16 cellular contexts compared by ENCODE assay signal in the genomic region with DNA sequence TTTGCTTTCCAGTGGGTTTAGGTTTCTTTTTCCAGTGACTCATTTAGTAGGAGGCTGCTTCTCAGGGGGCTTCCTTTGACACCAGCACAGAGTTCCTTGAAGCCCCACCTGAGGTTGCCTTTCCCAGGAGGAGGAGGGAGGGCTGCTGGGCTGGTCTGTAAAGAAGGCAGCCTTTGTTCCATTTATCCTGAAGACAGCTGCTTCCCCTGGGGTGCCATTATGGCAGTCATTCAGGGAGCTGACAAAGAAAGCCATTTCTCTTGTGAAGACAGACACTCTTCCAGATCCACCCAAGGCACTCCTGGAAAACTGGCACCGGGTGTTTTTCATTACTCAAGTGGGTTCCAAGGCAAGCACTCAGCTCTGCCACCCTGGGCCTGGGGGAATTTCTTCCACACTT. TPM values are rescaled to one million over a fixed set of nuclear protein-coding genes. Genes with fewer than 3 reads are reported as not detected.
A peak's percentile ranks its signal among the peaks of the same experiment; 100 is the strongest.
DNase-seq lines count a peak whose midpoint lies in the region; ATAC-seq and TF ChIP-seq lines count a peak whose summit lies in the region.
"Had no signal": no experiment of that assay in that cellular context is flagged by ENCODE, and none has a peak within 500 bp of the region (broad histone marks: within the 10 kb centered on the region; RNA-seq: fewer than 3 reads in every experiment).

No MANE protein-coding gene starts in this region.

- no peaks in the 10 kb centered on the region for H3K4me1 ChIP-seq in endodermal cell (ENCODE audit: control insufficient read depth, insufficient read depth, low read length)
- peaks cover 14% of the 10 kb centered on the region for H3K4me1 ChIP-seq in neural progenitor cell
- H3K4me1 ChIP-seq: Caco-2 had no signal

- H3K27me3 Mint-ChIP-seq in endodermal cell (ENCODE audit: insufficient read depth) (peaks cover 7% of the 10 kb centered on the region), neural progenitor cell (ENCODE audit: insufficient read depth, low read depth) (peaks cover 16% of the 10 kb centered on the region)
- no peaks in the 10 kb centered on the region for H3K27me3 Mint-ChIP-seq in stimulated activated memory B cell treated with anti-CD40 and anti-IgM and Interleukin-4, amounts not matched to agents 10 μg/mL and 1 μg/mL and 100 μg/mL, for 72 hours

- no peaks in the 10 kb centered on the region for H4K20me1 ChIP-seq in neural progenitor cell (ENCODE audit: low read depth)

- H3K4me2 ChIP-seq in neural progenitor cell: peak overlapping the region; percentile 35

- H3K9me3 ChIP-seq in endodermal cell (ENCODE audit: control insufficient read depth, low read length): no peaks in the 10 kb centered on the region
- H3K9me3 ChIP-seq in neural progenitor cell (ENCODE audit: low read depth): peaks cover 9% of the 10 kb centered on the region
- H3K9me3 ChIP-seq: Caco-2 had no signal

- H3K9me3 Mint-ChIP-seq in endodermal cell (peaks cover 36% of the 10 kb centered on the region), neural progenitor cell (peaks cover 35% of the 10 kb centered on the region)
- peaks cover 19% of the 10 kb centered on the region for H3K9me3 Mint-ChIP-seq in stimulated activated memory B cell treated with anti-CD40 and anti-IgM and Interleukin-4, amounts not matched to agents 10 μg/mL and 1 μg/mL and 100 μg/mL, for 72 hours
- H3K9me3 Mint-ChIP-seq: CD8-positive, alpha-beta T cell; HFFc6 had no signal

- DNase-seq in COLO829 (ENCODE audit: low spot score): peak; percentile 87
- DNase-seq in NCI-H69 (lab: John Stamatoyannopoulos, UW): peak; percentile 76
- no peak for DNase-seq in endodermal cell
- peak; percentile 69 for DNase-seq in neural progenitor cell (ENCODE audit: low spot score)
- DNase-seq in NCI-H526 (lab: John Stamatoyannopoulos, UW): no peak
- no peak for DNase-seq in NCI-H510A (lab: John Stamatoyannopoulos, UW)
- DNase-seq: Caco-2; CD8-positive, alpha-beta T cell; DND-41; GF-D8; HCEC 1CT; HFFc6 had no signal

- H3K27ac ChIP-seq in endodermal cell (ENCODE audit: low read depth, low read length) (peak overlapping the region; percentile 54), neural progenitor cell (peak overlapping the region; percentile 70)
- H3K27ac ChIP-seq: 22Rv1 had no signal

- H3K79me2 ChIP-seq in neural progenitor cell (ENCODE audit: low read depth): no peaks in the 10 kb centered on the region

- no peak overlapping the region for H3K4me3 Mint-ChIP-seq in endodermal cell
- no peak overlapping the region for H3K4me3 Mint-ChIP-seq in neural progenitor cell
- no peak overlapping the region for H3K4me3 Mint-ChIP-seq in stimulated activated memory B cell treated with anti-CD40 and anti-IgM and Interleukin-4, amounts not matched to agents 10 μg/mL and 1 μg/mL and 100 μg/mL, for 72 hours
- H3K4me3 Mint-ChIP-seq: CD14-positive monocyte; CD8-positive, alpha-beta T cell; HFFc6 had no signal

- WGBS in endodermal cell (ENCODE audit: insufficient coverage in 1 of 2, insufficient read length in 1 of 2), 2 experiments: 90 to 93% methylated on average over 1 of the region's 1 CpG

- H3K27me3 ChIP-seq in endodermal cell (ENCODE audit: control insufficient read depth, insufficient read depth, low read length, poor library complexity, severe bottlenecking): no peaks in the 10 kb centered on the region
- H3K27me3 ChIP-seq in neural progenitor cell: no peaks in the 10 kb centered on the region

- H3F3A ChIP-seq in neural progenitor cell (ENCODE audit: low read depth): peaks cover 14% of the 10 kb centered on the region

- no peak for ATAC-seq in stimulated activated memory B cell treated with anti-CD40 and anti-IgM and Interleukin-4, amounts not matched to agents 10 μg/mL and 1 μg/mL and 100 μg/mL, for 72 hours
- ATAC-seq in GM18511 (IDR thresholded peaks at IDR 0.05; ENCODE audit: unreplicated experiment): no peak
- ATAC-seq: CD8-positive, alpha-beta T cell had no signal

- H3K4me1 Mint-ChIP-seq in endodermal cell (no peaks in the 10 kb centered on the region), neural progenitor cell (peaks cover 16% of the 10 kb centered on the region)
- peaks cover 28% of the 10 kb centered on the region for H3K4me1 Mint-ChIP-seq in stimulated activated memory B cell treated with anti-CD40 and anti-IgM and Interleukin-4, amounts not matched to agents 10 μg/mL and 1 μg/mL and 100 μg/mL, for 72 hours

- H3K9ac ChIP-seq in endodermal cell (ENCODE audit: extremely low read depth, low read length, poor library complexity, severe bottlenecking): no peak overlapping the region
- no peak overlapping the region for H3K9ac ChIP-seq in neural progenitor cell

- H3K36me3 ChIP-seq in endodermal cell (ENCODE audit: control insufficient read depth, insufficient read depth, low read length): no peaks in the 10 kb centered on the region
- no peaks in the 10 kb centered on the region for H3K36me3 ChIP-seq in neural progenitor cell

- H3K36me3 Mint-ChIP-seq in endodermal cell (ENCODE audit: low read depth) (no peaks in the 10 kb centered on the region), neural progenitor cell (no peaks in the 10 kb centered on the region)
- H3K36me3 Mint-ChIP-seq in stimulated activated memory B cell treated with anti-CD40 and anti-IgM and Interleukin-4, amounts not matched to agents 10 μg/mL and 1 μg/mL and 100 μg/mL, for 72 hours: peaks cover 27% of the 10 kb centered on the region
- H3K36me3 Mint-ChIP-seq: CD8-positive, alpha-beta T cell had no signal

- TF ChIP-seq CTCF in endodermal cell (conservative IDR thresholded peaks at IDR 0.05) (no peak), neural progenitor cell (IDR thresholded peaks at IDR 0.05) (no peak)

- H3K4me3 ChIP-seq in endodermal cell (ENCODE audit: low read length) (no peak overlapping the region), neural progenitor cell (no peak overlapping the region)

- H2AFZ ChIP-seq in neural progenitor cell (replicated peaks): no peak overlapping the region

- H3K27ac Mint-ChIP-seq in endodermal cell: no peak overlapping the region
- no peak overlapping the region for H3K27ac Mint-ChIP-seq in neural progenitor cell
- no peak overlapping the region for H3K27ac Mint-ChIP-seq in stimulated activated memory B cell treated with anti-CD40 and anti-IgM and Interleukin-4, amounts not matched to agents 10 μg/mL and 1 μg/mL and 100 μg/mL, for 72 hours
- H3K27ac Mint-ChIP-seq: CD8-positive, alpha-beta T cell; HFFc6 had no signal

RNA-seq across cellular contexts. Expression of a gene that starts 54.0 kb away (rescaled TPM):
- 10 to 100 TPM; 11.2 to 12.1 TPM for total RNA-seq in endodermal cell
- 11.9 TPM for polyA plus RNA-seq in endodermal cell (2013, experiment 1 of 2)
- 10.0 TPM for polyA plus RNA-seq in endodermal cell (2013, experiment 2 of 2)
- total RNA-seq in neural progenitor cell (ENCODE audit: low replicate concordance): 12.6 and 18.0 TPM in 2 replicates

Comparison
In these comparisons a context has a peak if more than half of its experiments do, and no peak if none do; other contexts are left out.
1. DNase-seq: peak in COLO829 (single experiment), NCI-H69 (single experiment) and neural progenitor cell (single experiment); none in endodermal cell (single experiment), NCI-H526 (0 of 2) and NCI-H510A (single experiment).